Comparison of ENCODE assay signal across 10 cellular contexts in the genomic region with DNA sequence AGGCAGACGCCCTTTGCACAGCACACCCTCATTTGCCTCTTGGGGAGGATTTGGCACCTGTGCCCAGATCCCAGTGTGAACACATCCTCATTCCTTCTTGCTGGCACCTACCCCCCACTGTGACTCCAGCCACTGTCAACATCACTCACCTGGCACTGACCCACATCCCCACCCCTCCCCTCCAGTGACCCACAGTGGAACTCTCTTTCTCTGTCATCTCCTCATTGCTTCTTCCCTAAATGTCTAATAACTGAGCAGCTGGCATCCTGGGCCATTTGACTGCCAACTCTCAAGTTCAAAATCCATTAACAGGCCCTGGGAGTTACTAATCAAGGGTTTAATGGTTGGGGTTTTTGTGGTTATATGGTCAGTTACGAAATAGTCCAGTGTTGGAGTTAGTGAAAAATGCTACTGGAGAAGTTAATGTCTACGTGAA. TPM values are rescaled to one million over a fixed set of nuclear protein-coding genes. Genes with fewer than 3 reads are reported as not detected.
DNase-seq lines count a peak whose midpoint lies in the region; ATAC-seq and TF ChIP-seq lines count a peak whose summit lies in the region.
"Had no signal": no experiment of that assay in that cellular context is flagged by ENCODE, and none has a peak within 500 bp of the region (broad histone marks: within the 10 kb centered on the region; RNA-seq: fewer than 3 reads in every experiment).

No MANE protein-coding gene starts in this region.

- peaks cover 18% of the 10 kb centered on the region for H3K4me1 Mint-ChIP-seq in activated CD4-positive, alpha-beta T cell treated with anti-CD3 and anti-CD28 coated beads, Interleukin-2, amount 10 ng/mL, durations not matched to agents 24 days and 14 days
- peaks cover 5% of the 10 kb centered on the region for H3K4me1 Mint-ChIP-seq in activated CD4-positive, alpha-beta T cell treated with anti-CD3 and anti-CD28 coated beads, Interleukin-2, amount 10 ng/mL, durations not matched to agents 7 days and 5 days
- peaks cover 10% of the 10 kb centered on the region for H3K4me1 Mint-ChIP-seq in central memory CD8-positive, alpha-beta T cell
- H3K4me1 Mint-ChIP-seq in stimulated activated naive B cell treated with anti-CD40 and anti-IgM and Interleukin-4, amounts not matched to agents 10 μg/mL and 1 μg/mL and 100 μg/mL, for 72 hours, result peaks cover 0 to 11% of the 10 kb centered on the region in 2 donors

- no peaks in the 10 kb centered on the region for H3K27me3 ChIP-seq in dorsolateral prefrontal cortex

- DNase-seq in activated CD4-positive, alpha-beta T cell treated with anti-CD3 and anti-CD28 coated beads, Interleukin-2, amount 10 ng/mL, durations not matched to agents 24 days and 14 days, result no peak
- DNase-seq in activated CD4-positive, alpha-beta T cell treated with anti-CD3 and anti-CD28 coated beads, Interleukin-2, amount 10 ng/mL, durations not matched to agents 7 days and 5 days, result no peak
- DNase-seq in NCI-H1105 (lab: John Stamatoyannopoulos, UW), result peak; percentile 16
- no peak for DNase-seq in central memory CD8-positive, alpha-beta T cell (ENCODE audit: low spot score in 2 of 2)
- no peak for DNase-seq in stimulated activated naive B cell treated with anti-CD40 and anti-IgM and Interleukin-4, amounts not matched to agents 10 μg/mL and 1 μg/mL and 100 μg/mL, for 72 hours
- DNase-seq in dorsolateral prefrontal cortex, result no peak
- no peak for DNase-seq in NK-92 treated with Interleukin-12 subunit alpha and Interleukin-12 subunit beta, amount 100 ng/mL, for 24 hours (lab: John Stamatoyannopoulos, UW)
- DNase-seq: CD4-positive, CD25-positive, alpha-beta regulatory T cell; SHP77 treated with DMSO at 0.1 percent for 48 hours had no signal

- H3K36me3 Mint-ChIP-seq in activated CD4-positive, alpha-beta T cell treated with anti-CD3 and anti-CD28 coated beads, Interleukin-2, amount 10 ng/mL, durations not matched to agents 24 days and 14 days (ENCODE audit: low read depth), result peaks cover 58% of the 10 kb centered on the region
- peaks cover 48% of the 10 kb centered on the region for H3K36me3 Mint-ChIP-seq in activated CD4-positive, alpha-beta T cell treated with anti-CD3 and anti-CD28 coated beads, Interleukin-2, amount 10 ng/mL, durations not matched to agents 7 days and 5 days (ENCODE audit: low read depth)
- peaks cover 10% of the 10 kb centered on the region for H3K36me3 Mint-ChIP-seq in central memory CD8-positive, alpha-beta T cell (ENCODE audit: insufficient read depth)
- H3K36me3 Mint-ChIP-seq in stimulated activated naive B cell treated with anti-CD40 and anti-IgM and Interleukin-4, amounts not matched to agents 10 μg/mL and 1 μg/mL and 100 μg/mL, for 72 hours, result peaks cover 46 to 52% of the 10 kb centered on the region in 2 donors

- no peak for TF ChIP-seq CTCF in dorsolateral prefrontal cortex (IDR thresholded peaks at IDR 0.05 in 54 of 56, conservative IDR thresholded peaks at IDR 0.05 in 2 of 56; ENCODE audit: low read depth in 1 of 56, partially characterized antibody in 56 of 56)

- ATAC-seq in central memory CD8-positive, alpha-beta T cell (replicated peaks; ENCODE audit: extremely low read depth, poor library complexity, severe bottlenecking), result no peak
- no peak for ATAC-seq in stimulated activated naive B cell treated with anti-CD40 and anti-IgM and Interleukin-4, amounts not matched to agents 10 μg/mL and 1 μg/mL and 100 μg/mL, for 72 hours (replicated peaks)
- ATAC-seq in GM18858 (IDR thresholded peaks at IDR 0.05; ENCODE audit: unreplicated experiment), result no peak

- H3K9me3 Mint-ChIP-seq in activated CD4-positive, alpha-beta T cell treated with anti-CD3 and anti-CD28 coated beads, Interleukin-2, amount 10 ng/mL, durations not matched to agents 24 days and 14 days, result no peaks in the 10 kb centered on the region
- H3K9me3 Mint-ChIP-seq in activated CD4-positive, alpha-beta T cell treated with anti-CD3 and anti-CD28 coated beads, Interleukin-2, amount 10 ng/mL, durations not matched to agents 7 days and 5 days, result no peaks in the 10 kb centered on the region
- no peaks in the 10 kb centered on the region for H3K9me3 Mint-ChIP-seq in central memory CD8-positive, alpha-beta T cell
- no peaks in the 10 kb centered on the region for H3K9me3 Mint-ChIP-seq in stimulated activated naive B cell treated with anti-CD40 and anti-IgM and Interleukin-4, amounts not matched to agents 10 μg/mL and 1 μg/mL and 100 μg/mL, for 72 hours
- H3K9me3 Mint-ChIP-seq: CD4-positive, CD25-positive, alpha-beta regulatory T cell had no signal

- peak overlapping the region; percentile 22 for H3K27ac Mint-ChIP-seq in activated CD4-positive, alpha-beta T cell treated with anti-CD3 and anti-CD28 coated beads, Interleukin-2, amount 10 ng/mL, durations not matched to agents 24 days and 14 days
- H3K27ac Mint-ChIP-seq in activated CD4-positive, alpha-beta T cell treated with anti-CD3 and anti-CD28 coated beads, Interleukin-2, amount 10 ng/mL, durations not matched to agents 7 days and 5 days, result no peak overlapping the region
- H3K27ac Mint-ChIP-seq in central memory CD8-positive, alpha-beta T cell (ENCODE audit: low read depth), result peak overlapping the region; percentile 37
- H3K27ac Mint-ChIP-seq in stimulated activated naive B cell treated with anti-CD40 and anti-IgM and Interleukin-4, amounts not matched to agents 10 μg/mL and 1 μg/mL and 100 μg/mL, for 72 hours, result peak overlapping the region; percentile 68

- POLR2A ChIA-PET in activated CD4-positive, alpha-beta T cell treated with anti-CD3 and anti-CD28 coated beads, Interleukin-2, amount 10 ng/mL, durations not matched to agents 7 days and 5 days (lab: Charles Lee), result no interaction called here

- no peak overlapping the region for H3K4me3 ChIP-seq in dorsolateral prefrontal cortex

- H3K27ac ChIP-seq in dorsolateral prefrontal cortex, result peak overlapping the region in 9 of 59 donors; percentile 6 to 57 (median 21)

- CTCF ChIA-PET in activated CD4-positive, alpha-beta T cell treated with anti-CD3 and anti-CD28 coated beads, Interleukin-2, amount 10 ng/mL, durations not matched to agents 7 days and 5 days (lab: Charles Lee), result interaction anchor here (0.6 to 3.6 kb wide), 2 partner anchors 15 to 1586 kb away, joined by 4 to 16 read pairs; a partner anchor contains a TSS

- no peaks in the 10 kb centered on the region for H3K27me3 Mint-ChIP-seq in activated CD4-positive, alpha-beta T cell treated with anti-CD3 and anti-CD28 coated beads, Interleukin-2, amount 10 ng/mL, durations not matched to agents 24 days and 14 days
- H3K27me3 Mint-ChIP-seq in activated CD4-positive, alpha-beta T cell treated with anti-CD3 and anti-CD28 coated beads, Interleukin-2, amount 10 ng/mL, durations not matched to agents 7 days and 5 days, result no peaks in the 10 kb centered on the region
- H3K27me3 Mint-ChIP-seq in central memory CD8-positive, alpha-beta T cell, result no peaks in the 10 kb centered on the region
- H3K27me3 Mint-ChIP-seq in stimulated activated naive B cell treated with anti-CD40 and anti-IgM and Interleukin-4, amounts not matched to agents 10 μg/mL and 1 μg/mL and 100 μg/mL, for 72 hours, result no peaks in the 10 kb centered on the region
- H3K27me3 Mint-ChIP-seq: CD4-positive, CD25-positive, alpha-beta regulatory T cell had no signal

- intact Hi-C loops in activated CD4-positive, alpha-beta T cell treated with anti-CD3 and anti-CD28 coated beads, Interleukin-2, amount 10 ng/mL, durations not matched to agents 24 days and 14 days (cut with micrococcal nuclease), result no loop called here
- intact Hi-C loops in dorsolateral prefrontal cortex (cut with DNase I), result no loop called here

- H3K4me3 Mint-ChIP-seq in activated CD4-positive, alpha-beta T cell treated with anti-CD3 and anti-CD28 coated beads, Interleukin-2, amount 10 ng/mL, durations not matched to agents 24 days and 14 days, result no peak overlapping the region
- no peak overlapping the region for H3K4me3 Mint-ChIP-seq in activated CD4-positive, alpha-beta T cell treated with anti-CD3 and anti-CD28 coated beads, Interleukin-2, amount 10 ng/mL, durations not matched to agents 7 days and 5 days
- no peak overlapping the region for H3K4me3 Mint-ChIP-seq in central memory CD8-positive, alpha-beta T cell
- no peak overlapping the region for H3K4me3 Mint-ChIP-seq in stimulated activated naive B cell treated with anti-CD40 and anti-IgM and Interleukin-4, amounts not matched to agents 10 μg/mL and 1 μg/mL and 100 μg/mL, for 72 hours
- H3K4me3 Mint-ChIP-seq: CD4-positive, CD25-positive, alpha-beta regulatory T cell had no signal

RNA-seq across cellular contexts. Expression of a gene that starts 14.4 kb away (rescaled TPM):
- total RNA-seq in activated CD4-positive, alpha-beta T cell treated with anti-CD3 and anti-CD28 coated beads, Interleukin-2, amount 10 ng/mL, durations not matched to agents 24 days and 14 days, result 33.5 and 33.9 TPM in 2 replicates
- total RNA-seq in activated CD4-positive, alpha-beta T cell treated with anti-CD3 and anti-CD28 coated beads, Interleukin-2, amount 10 ng/mL, durations not matched to agents 7 days and 5 days, result 10 to 100 TPM; 21.4 to 24.5 TPM
- 10 to 100 TPM; 18.3 to 49.0 (median 32.9) TPM for total RNA-seq in dorsolateral prefrontal cortex

RNA-seq across cellular contexts. Expression of a gene that starts 21.5 kb away (rescaled TPM):
- total RNA-seq in activated CD4-positive, alpha-beta T cell treated with anti-CD3 and anti-CD28 coated beads, Interleukin-2, amount 10 ng/mL, durations not matched to agents 24 days and 14 days, result 3,393 and 3,435 TPM in 2 replicates
- 1,000 to 10,000 TPM; 2,398 to 2,621 TPM for total RNA-seq in activated CD4-positive, alpha-beta T cell treated with anti-CD3 and anti-CD28 coated beads, Interleukin-2, amount 10 ng/mL, durations not matched to agents 7 days and 5 days
- total RNA-seq in dorsolateral prefrontal cortex, result 1,000 to 10,000 TPM in 1 of 120 experiments, 100 to 1,000 TPM in 119; 527 to 1,058 (median 732) TPM

RNA-seq across cellular contexts. Expression of a gene that starts 22.0 kb away (rescaled TPM):
- total RNA-seq in activated CD4-positive, alpha-beta T cell treated with anti-CD3 and anti-CD28 coated beads, Interleukin-2, amount 10 ng/mL, durations not matched to agents 24 days and 14 days, result 37.1 and 41.1 TPM in 2 replicates
- total RNA-seq in activated CD4-positive, alpha-beta T cell treated with anti-CD3 and anti-CD28 coated beads, Interleukin-2, amount 10 ng/mL, durations not matched to agents 7 days and 5 days, result 10 to 100 TPM; 28.0 to 28.3 TPM
- 10 to 100 TPM in 15 of 120 experiments, 1 to 10 TPM in 105; 3.0 to 12.5 (median 6.8) TPM for total RNA-seq in dorsolateral prefrontal cortex
